In genomic region chr12:106249411-106250135, GRCh38 we compare ENCODE assay signal across 7 cellular contexts.
DNase-seq lines count a peak whose midpoint lies in the region; ATAC-seq and TF ChIP-seq lines count a peak whose summit lies in the region.

No MANE protein-coding gene starts in this region.

- ATAC-seq in GM18861 (IDR thresholded peaks at IDR 0.05; ENCODE audit: unreplicated experiment) (peak; percentile 76), GM21619 (IDR thresholded peaks at IDR 0.05; ENCODE audit: unreplicated experiment) (peak; percentile 69)

- no peaks in the 10 kb centered on the region for H3K36me3 ChIP-seq in Loucy (ENCODE audit: insufficient read depth, low read length)

- peaks cover 17% of the 10 kb centered on the region for H4K20me1 ChIP-seq in Loucy (ENCODE audit: insufficient read depth, low read length, poor library complexity, severe bottlenecking)

- no peaks in the 10 kb centered on the region for H3K9me2 ChIP-seq in Loucy (replicated peaks; ENCODE audit: low read depth, low read length)

- H2AFZ ChIP-seq in Loucy (ENCODE audit: low read length) = no peak overlapping the region

- DNase-seq in islet precursor cell (peak; percentile 33), Kasumi-1 (lab: John Stamatoyannopoulos, UW) (no peak), AG08396 (ENCODE audit: low spot score) (no peak), NCI-H1417 treated with DMSO at 0.1 percent for 48 hours (lab: John Stamatoyannopoulos, UW) (no peak)

- no peaks in the 10 kb centered on the region for H3K9me3 ChIP-seq in Loucy (ENCODE audit: insufficient read depth, low read depth, low read length)

- no peaks in the 10 kb centered on the region for H3K27me3 ChIP-seq in Loucy (ENCODE audit: insufficient read depth, low read length, poor library complexity, severe bottlenecking)

- TF ChIP-seq CTCF in Loucy (conservative IDR thresholded peaks at IDR 0.05; ENCODE audit: low read length) = no peak

- peaks cover 33% of the 10 kb centered on the region for H3K4me1 ChIP-seq in Loucy (ENCODE audit: insufficient read depth, low read length, poor library complexity, severe bottlenecking)

- H3K79me2 ChIP-seq in Loucy (ENCODE audit: insufficient read depth, low read length) = peaks cover 27% of the 10 kb centered on the region

- H3K4me2 ChIP-seq in Loucy (ENCODE audit: low read depth, low read length, poor library complexity, severe bottlenecking) = peak overlapping the region; percentile 83

- no peak overlapping the region for H3K9ac ChIP-seq in Loucy (ENCODE audit: low read depth, low read length, poor library complexity, severe bottlenecking)

- H3K4me3 ChIP-seq in Loucy (ENCODE audit: low read length, poor library complexity, severe bottlenecking) = peak overlapping the region; percentile 93

- no peaks in the 10 kb centered on the region; the same call in 1 of the 2 replicates for H3F3A ChIP-seq in Loucy (ENCODE audit: low read depth)
